Comparison of ENCODE assay signal across 1 cellular context in genomic region chr1:53316742-53317650, GRCh38.
TF ChIP-seq lines count a peak whose summit lies in the region.

No MANE protein-coding gene starts in this region.

TF ChIP-seq in K562, 482 proteins besides CTCF, POLR2A, EP300 and RAD21 (continued from another document):
- TF ChIP-seq AFF1 (IDR thresholded peaks at IDR 0.05; ENCODE audit: low read depth in 1 of 2, partially characterized antibody in 2 of 2) = no peak
- no peak for TF ChIP-seq KLF1 (tag; IDR thresholded peaks at IDR 0.05)
- no peak for TF ChIP-seq SREBF1 (IDR thresholded peaks at IDR 0.05; ENCODE audit: borderline replicate concordance, low read depth, low read length)
- peak; percentile 9 for TF ChIP-seq MEIS2 (IDR thresholded peaks at IDR 0.05; ENCODE audit: partially characterized antibody)
- no peak for TF ChIP-seq ZKSCAN8 (CRISPR knock-in tag; IDR thresholded peaks at IDR 0.05)
- TF ChIP-seq NFIC (IDR thresholded peaks at IDR 0.05) = 0 out of 2 replicates have a peak, but pooled peaks have one; percentile 19
- no peak for TF ChIP-seq ZNF445 (CRISPR knock-in tag; IDR thresholded peaks at IDR 0.05; ENCODE audit: low read depth)
- TF ChIP-seq ZBTB33 (CRISPR knock-in tag; IDR thresholded peaks at IDR 0.05) = peak; percentile 44; the same call in 1 of the 2 replicates
- TF ChIP-seq TCFL5 (CRISPR knock-in tag; conservative IDR thresholded peaks at IDR 0.05) = no peak
- no peak for TF ChIP-seq DDX20 (tag; IDR thresholded peaks at IDR 0.05; ENCODE audit: low read depth)
- TF ChIP-seq U2AF2 (optimal IDR thresholded peaks at IDR 0.05; ENCODE audit: low read depth, low read length) = no peak
- TF ChIP-seq CREB1 (IDR thresholded peaks at IDR 0.05) = no peak
- TF ChIP-seq CREB1 (CRISPR knock-in tag; IDR thresholded peaks at IDR 0.05) = no peak
